In genomic region chr20:408843-409696, GRCh38 we compare ENCODE assay signal across 8 cellular contexts. TPM values are rescaled to one million over a fixed set of nuclear protein-coding genes. Genes with fewer than 3 reads are reported as not detected.
DNase-seq lines count a peak whose midpoint lies in the region; ATAC-seq and TF ChIP-seq lines count a peak whose summit lies in the region.

No MANE protein-coding gene starts in this region.

- H3K4me1 Mint-ChIP-seq in activated T-cell treated with anti-CD3 and anti-CD28 coated beads, Interleukin-2, amount 50 U/mL, for 24 hours (ENCODE audit: low read depth) = peaks cover 54% of the 10 kb centered on the region
- H3K4me1 Mint-ChIP-seq in activated CD4-positive, alpha-beta T cell treated with anti-CD3 and anti-CD28 coated beads, Interleukin-2, amount 10 ng/mL, durations not matched to agents 7 days and 5 days = peaks cover 55% of the 10 kb centered on the region

- no peaks in the 10 kb centered on the region for H3K9me3 Mint-ChIP-seq in activated T-cell treated with anti-CD3 and anti-CD28 coated beads, Interleukin-2, amount 50 U/mL, for 24 hours
- peaks cover 6% of the 10 kb centered on the region for H3K9me3 Mint-ChIP-seq in activated CD4-positive, alpha-beta T cell treated with anti-CD3 and anti-CD28 coated beads, Interleukin-2, amount 10 ng/mL, durations not matched to agents 7 days and 5 days

- POLR2A ChIA-PET in activated CD4-positive, alpha-beta T cell treated with anti-CD3 and anti-CD28 coated beads, Interleukin-2, amount 10 ng/mL, durations not matched to agents 7 days and 5 days (lab: Charles Lee) = no interaction called here

- peaks cover 54% of the 10 kb centered on the region for H3K36me3 Mint-ChIP-seq in activated T-cell treated with anti-CD3 and anti-CD28 coated beads, Interleukin-2, amount 50 U/mL, for 24 hours (ENCODE audit: low read depth)
- H3K36me3 Mint-ChIP-seq in activated CD4-positive, alpha-beta T cell treated with anti-CD3 and anti-CD28 coated beads, Interleukin-2, amount 10 ng/mL, durations not matched to agents 7 days and 5 days (ENCODE audit: low read depth) = peaks cover 49% of the 10 kb centered on the region

- peak overlapping the region; percentile 96 for H3K4me3 Mint-ChIP-seq in activated T-cell treated with anti-CD3 and anti-CD28 coated beads, Interleukin-2, amount 50 U/mL, for 24 hours
- H3K4me3 Mint-ChIP-seq in activated CD4-positive, alpha-beta T cell treated with anti-CD3 and anti-CD28 coated beads, Interleukin-2, amount 10 ng/mL, durations not matched to agents 7 days and 5 days = peak overlapping the region; percentile 96

- peaks cover 26 to 33% (median 29%) of the 10 kb centered on the region in 3 donors for H3K4me1 ChIP-seq in skeletal muscle tissue (ENCODE audit: control insufficient read depth in 3 of 3, insufficient read depth in 3 of 3, low read length in 3 of 3)

- H3K27ac ChIP-seq in skeletal muscle tissue (ENCODE audit: low read depth, low read length) = peak overlapping the region; percentile 94

- DNase-seq in activated T-cell treated with anti-CD3 and anti-CD28 coated beads, Interleukin-2, amount 50 U/mL, for 24 hours = no peak
- DNase-seq in activated T-cell treated with anti-CD3 and anti-CD28 coated beads, Interleukin-2, amount 50 U/mL, for 1 hour = no peak
- DNase-seq in activated CD4-positive, alpha-beta T cell treated with anti-CD3 and anti-CD28 coated beads, Interleukin-2, amount 10 ng/mL, durations not matched to agents 7 days and 5 days = peak; percentile 45
- DNase-seq in foreskin fibroblast = no peak

- no peak for TF ChIP-seq CTCF in foreskin fibroblast (IDR thresholded peaks at IDR 0.05; ENCODE audit: low read depth, low read length)

- no peaks in the 10 kb centered on the region for H3K9me3 ChIP-seq in skeletal muscle tissue (ENCODE audit: control insufficient read depth in 3 of 3, low read length in 3 of 3)

- H3K27me3 ChIP-seq in skeletal muscle tissue (ENCODE audit: control insufficient read depth in 3 of 3, insufficient read depth in 3 of 3, low read length in 3 of 3) = no peaks in the 10 kb centered on the region

- peaks cover 2 to 14% (median 11%) of the 10 kb centered on the region in 3 donors for H3K36me3 ChIP-seq in skeletal muscle tissue (ENCODE audit: control insufficient read depth in 3 of 3, insufficient read depth in 3 of 3, low read length in 3 of 3)

- ATAC-seq in HG03139 (IDR thresholded peaks at IDR 0.05; ENCODE audit: unreplicated experiment) (peak; percentile 17), GM19452 (IDR thresholded peaks at IDR 0.05; ENCODE audit: unreplicated experiment) (no peak), HG02970 (IDR thresholded peaks at IDR 0.05; ENCODE audit: low FRiP score, unreplicated experiment) (no peak)

- no peaks in the 10 kb centered on the region for H3K27me3 Mint-ChIP-seq in activated T-cell treated with anti-CD3 and anti-CD28 coated beads, Interleukin-2, amount 50 U/mL, for 24 hours
- no peaks in the 10 kb centered on the region for H3K27me3 Mint-ChIP-seq in activated CD4-positive, alpha-beta T cell treated with anti-CD3 and anti-CD28 coated beads, Interleukin-2, amount 10 ng/mL, durations not matched to agents 7 days and 5 days

- H3K27ac Mint-ChIP-seq in activated T-cell treated with anti-CD3 and anti-CD28 coated beads, Interleukin-2, amount 50 U/mL, for 24 hours = peak overlapping the region; percentile 96
- H3K27ac Mint-ChIP-seq in activated CD4-positive, alpha-beta T cell treated with anti-CD3 and anti-CD28 coated beads, Interleukin-2, amount 10 ng/mL, durations not matched to agents 7 days and 5 days = peak overlapping the region; percentile 94

- H3K9ac ChIP-seq in skeletal muscle tissue (ENCODE audit: low read depth in 1 of 3, low read length in 3 of 3) = peak overlapping the region; percentile 95 to 98 (median 96)

- CTCF ChIA-PET in activated CD4-positive, alpha-beta T cell treated with anti-CD3 and anti-CD28 coated beads, Interleukin-2, amount 10 ng/mL, durations not matched to agents 7 days and 5 days (lab: Charles Lee) = interaction anchor here (1.0 to 1.9 kb wide), 3 partner anchors 9 to 54 kb away, joined by 3 to 6 read pairs (median 3); no protein-coding TSS in a partner anchor

- H3K4me3 ChIP-seq in foreskin fibroblast (ENCODE audit: low read depth in 1 of 2, low read length in 2 of 2) (peak overlapping the region; percentile 89 to 96), skeletal muscle tissue (ENCODE audit: low read length in 3 of 3) (peak overlapping the region; percentile 85 to 98 (median 93))

RNA-seq across cellular contexts. Expression of gene RBCK1, which starts 1.0 kb away (rescaled TPM):
- total RNA-seq in activated CD4-positive, alpha-beta T cell treated with anti-CD3 and anti-CD28 coated beads, Interleukin-2, amount 10 ng/mL, durations not matched to agents 7 days and 5 days = 100 to 1,000 TPM; 135 to 155 TPM
- total RNA-seq in skeletal muscle tissue = 29.2 TPM

RNA-seq across cellular contexts. Expression of gene TRIB3, which starts 28.5 kb away (rescaled TPM):
- total RNA-seq in activated CD4-positive, alpha-beta T cell treated with anti-CD3 and anti-CD28 coated beads, Interleukin-2, amount 10 ng/mL, durations not matched to agents 7 days and 5 days = 10 to 100 TPM; 16.0 to 18.8 TPM
- total RNA-seq in skeletal muscle tissue = 7.3 TPM

RNA-seq across cellular contexts. Expression of gene TBC1D20, which starts 53.3 kb away (rescaled TPM):
- total RNA-seq in activated CD4-positive, alpha-beta T cell treated with anti-CD3 and anti-CD28 coated beads, Interleukin-2, amount 10 ng/mL, durations not matched to agents 7 days and 5 days = 10 to 100 TPM; 29.3 to 31.6 TPM
- 14.1 TPM for total RNA-seq in skeletal muscle tissue
